ENCODE assay signal across 7 cellular contexts in the genomic region with DNA sequence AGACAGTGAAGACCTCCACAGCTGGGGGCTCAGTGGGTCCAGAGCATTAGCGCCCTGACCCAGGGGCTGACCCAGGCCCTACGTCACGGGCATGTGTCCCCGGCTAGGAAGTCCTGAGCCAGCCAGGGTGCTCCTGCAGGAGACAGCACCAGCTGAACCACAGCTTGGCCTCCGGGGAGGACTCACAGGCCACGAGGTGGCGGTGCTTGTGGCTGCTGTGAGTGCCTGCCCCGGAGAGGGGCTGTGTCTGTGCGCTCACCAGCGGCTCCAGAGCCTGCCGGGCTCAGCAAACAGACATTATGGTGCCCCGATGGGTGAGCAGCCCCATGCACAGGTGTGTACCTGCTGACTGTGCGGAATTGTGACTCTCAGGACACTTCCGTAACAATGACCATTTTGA. TPM values are rescaled to one million over a fixed set of nuclear protein-coding genes. Genes with fewer than 3 reads are reported as not detected.
DNase-seq lines count a peak whose midpoint lies in the region; ATAC-seq, FAIRE-seq and TF ChIP-seq lines count a peak whose summit lies in the region.
"Not testable (repeated sequence)": the region's sequence is repeated elsewhere in the genome, so short reads cannot be mapped to it uniquely, and the experiment has no call there.

No MANE protein-coding gene starts in this region.

- not testable (repeated sequence) for FAIRE-seq in GM12878 (lab: Jason Lieb, UNC)
- FAIRE-seq in HepG2 (lab: Jason Lieb, UNC): peak; percentile 81

- peak overlapping the region; percentile 77 for H3K27ac ChIP-seq in KOPT-K1 (ENCODE audit: low read depth, low read length, poor library complexity, severe bottlenecking)
- not testable (repeated sequence) for H3K27ac ChIP-seq in GM12878 (ENCODE audit: control insufficient read depth, insufficient read depth); HepG2 (ENCODE audit: extremely low read length, insufficient read depth, low read length); upper lobe of right lung

- not testable (repeated sequence) for H3K9ac ChIP-seq in GM12878 (ENCODE audit: control insufficient read depth, insufficient read depth, low read length); HepG2 (ENCODE audit: insufficient read depth, low read depth, low read length)

- H3K4me1 ChIP-seq in GM12878 (ENCODE audit: control insufficient read depth, insufficient read depth, low read length); HepG2 (ENCODE audit: insufficient read depth, low read length); upper lobe of right lung: not testable (repeated sequence)

- H3K79me2 ChIP-seq in GM12878 (ENCODE audit: control insufficient read depth, insufficient read depth, low read length); HepG2 (ENCODE audit: insufficient read depth, low read length): not testable (repeated sequence)

- DNase-seq in COLO668 (lab: John Stamatoyannopoulos, UW; ENCODE audit: unreplicated experiment) (peak; percentile 40), RPMI8226 (peak; percentile 83), HepG2 (ENCODE audit: low spot score) (peak; percentile 4), posterior vena cava (ENCODE audit: low spot score) (peak; percentile 20), upper lobe of right lung (peak; percentile 53)
- DNase-seq in GM12878 (ENCODE audit: low read depth, low spot score): not testable (repeated sequence)

- no CpG with 5 or more reads among the region's 14 CpGs for WGBS in GM12878 (ENCODE audit: insufficient coverage, insufficient replicate concordance, low lambda C conversion rate, missing lambda C conversion rate)
- no CpG with 5 or more reads among the region's 14 CpGs for WGBS in HepG2 (ENCODE audit: low lambda C conversion rate)

- H3K36me3 ChIP-seq in KOPT-K1 (ENCODE audit: insufficient read depth, low read length); GM12878 (ENCODE audit: control insufficient read depth in 2 of 2, insufficient read depth in 2 of 2, low read length in 1 of 2); HepG2 (replicated peaks in 1 of 2; ENCODE audit: control insufficient read depth in 1 of 2, insufficient read depth in 2 of 2, low read length in 2 of 2); upper lobe of right lung: not testable (repeated sequence)

- POLR2A ChIA-PET in GM12878 (lab: Charles Lee); HepG2 (lab: Yijun Ruan, JAX): not testable (repeated sequence)

- SMC1A ChIA-PET in GM12878 (lab: Charles Lee; ENCODE audit: uncharacterized antibody, unreplicated experiment): not testable (repeated sequence)

- TF ChIP-seq RAD21 in GM12878 (IDR thresholded peaks at IDR 0.05; ENCODE audit: insufficient read depth, low read depth, low read length): not testable (repeated sequence)
- TF ChIP-seq RAD21 in HepG2 (CRISPR knock-in tag; IDR thresholded peaks at IDR 0.05): 0 out of 2 replicates have a peak, but pooled peaks have one; percentile 39

- peak; percentile 24; the same call in 1 of the 3 replicates for ATAC-seq in GM12878
- peak; percentile 86 for ATAC-seq in HepG2
- ATAC-seq in upper lobe of right lung: not testable (repeated sequence)

- H3K27me3 ChIP-seq in GM12878 (replicated peaks in 1 of 2; ENCODE audit: control insufficient read depth in 2 of 2, insufficient read depth in 2 of 2, low read length in 1 of 2); HepG2 (ENCODE audit: control insufficient read depth in 1 of 2, insufficient read depth in 2 of 2, low read length in 2 of 2); upper lobe of right lung: not testable (repeated sequence)

- not testable (repeated sequence) for H2AFZ ChIP-seq in GM12878 (ENCODE audit: control insufficient read depth, low read depth, low read length); HepG2 (ENCODE audit: low read length)

- TF ChIP-seq CTCF in GM12878 (IDR thresholded peaks at IDR 0.05 in 2 of 3, conservative IDR thresholded peaks at IDR 0.05 in 1 of 3; ENCODE audit: control insufficient read depth in 2 of 3, extremely low read depth in 1 of 3, insufficient read depth in 1 of 3, low read depth in 3 of 3, low read length in 3 of 3); upper lobe of right lung (IDR thresholded peaks at IDR 0.05): not testable (repeated sequence)
- peak; percentile 40 for TF ChIP-seq CTCF in HepG2 (CRISPR knock-in tag; IDR thresholded peaks at IDR 0.05)

- H4K20me1 ChIP-seq in GM12878 (ENCODE audit: control insufficient read depth, insufficient read depth); HepG2 (ENCODE audit: insufficient read depth, low read length): not testable (repeated sequence)

- RAD21 ChIA-PET in GM12878 (lab: Charles Lee; ENCODE audit: unreplicated experiment): not testable (repeated sequence)

- intact Hi-C loops in GM12878 (cut with micrococcal nuclease; ENCODE audit: unreplicated experiment); HepG2 (cut with micrococcal nuclease; ENCODE audit: unreplicated experiment); posterior vena cava (cut with DNase I); upper lobe of right lung (cut with DNase I): not testable (repeated sequence)

- BruUV-seq in GM12878 (replicated peaks; lab: Mats Ljungman, UMichigan); HepG2 (replicated peaks; lab: Mats Ljungman, UMichigan): not testable (repeated sequence)

- not testable (repeated sequence) for TF ChIP-seq EP300 in GM12878 (IDR thresholded peaks at IDR 0.05; ENCODE audit: borderline replicate concordance in 1 of 2, control insufficient read depth in 1 of 2, low read depth in 2 of 2, low read length in 2 of 2); HepG2 (IDR thresholded peaks at IDR 0.05; ENCODE audit: low read depth in 2 of 2, low read length in 2 of 2); HepG2 (CRISPR knock-in tag; IDR thresholded peaks at IDR 0.05; ENCODE audit: borderline replicate concordance)

- not testable (repeated sequence) for TF ChIP-seq POLR2A in GM12878 (IDR thresholded peaks at IDR 0.05; ENCODE audit: low read depth, low read length); HepG2 (IDR thresholded peaks at IDR 0.05; ENCODE audit: insufficient read depth in 1 of 2, low read depth in 2 of 2, low read length in 2 of 2)

- H3K9me3 ChIP-seq in KOPT-K1 (ENCODE audit: insufficient read depth, low read length, poor library complexity, severe bottlenecking); GM12878 (replicated peaks; ENCODE audit: control insufficient read depth, insufficient read depth, low read length); HepG2 (ENCODE audit: low read length); upper lobe of right lung: not testable (repeated sequence)

- CTCF ChIA-PET in GM12878 (lab: Yijun Ruan, JAX); HepG2 (lab: Yijun Ruan, JAX; ENCODE audit: low intra/inter-chr PET ratio, low total read pairs): not testable (repeated sequence)

- in situ Hi-C loops in GM12878 (cut with MboI); HepG2 (cut with HindIII; ENCODE audit: extremely low pct_ligation_motif_present, low pct_unique_long_range_greater_than_20kb): not testable (repeated sequence)

- not testable (repeated sequence) for H3K4me3 ChIP-seq in GM12878; HepG2 (replicated peaks in 1 of 3; ENCODE audit: insufficient read depth in 1 of 3, low read depth in 2 of 3, low read length in 3 of 3); upper lobe of right lung

- not testable (repeated sequence) for H3K4me2 ChIP-seq in GM12878 (ENCODE audit: control insufficient read depth, insufficient read depth); HepG2 (ENCODE audit: low read depth, low read length)

RNA-seq across cellular contexts. Expression of a gene that starts 31.1 kb away (rescaled TPM):
- 1.1 and 1.3 TPM in 2 replicates for total RNA-seq in GM12878 (2013; cell fraction: nucleolus; rRNA removed)
- total RNA-seq in GM12878 (2014; rRNA removed): 2.2 and 2.9 TPM in 2 replicates
- total RNA-seq in GM12878 (2014; rRNA removed; fragmentation: Illumina TruSeq; extraction: Trizol): 0.69 and 1.0 TPM in 2 replicates
- total RNA-seq in GM12878 (2021): 4.2 and 4.8 TPM in 2 replicates
- 0.96 TPM for polyA plus RNA-seq in GM12878 (2011; ENCODE audit: low read depth)
- polyA plus RNA-seq in GM12878 (2011; rRNA removed): 0.19 and 0.29 TPM in 2 replicates
- 0.23 and 0.57 TPM in 2 replicates for polyA plus RNA-seq in GM12878 (2011; cell fraction: cytosol; rRNA removed)
- polyA plus RNA-seq in GM12878 (2011; cell fraction: nucleus; rRNA removed): 4.8 and 5.2 TPM in 2 replicates
- 2.6 and 3.5 TPM in 2 replicates for polyA plus RNA-seq in GM12878 (2012)
- 0.63 and 1.2 TPM in 2 replicates for polyA plus RNA-seq in GM12878 (2014; fragmentation: Illumina TruSeq; extraction: Trizol)
- polyA plus RNA-seq in GM12878 (2014; fragmentation: Nextera tagmentation; extraction: Ambion mirVana): under 1 TPM; 0.10 to 0.20 TPM
- polyA plus RNA-seq in GM12878 (2014; rRNA removed): 2.1 and 3.5 TPM in 2 replicates
- polyA plus RNA-seq in GM12878 (2016; fragmentation: Nextera tagmentation; extraction: Ambion mirVana): 1 to 10 TPM; 4.0 to 4.4 TPM
- 0.36 and 0.51 TPM in 2 replicates for polyA minus RNA-seq in GM12878 (2011; rRNA and poly(A)+ RNA removed)
- 3.6 and 3.8 TPM in 2 replicates for polyA minus RNA-seq in GM12878 (2011; cell fraction: cytosol; rRNA and poly(A)+ RNA removed)
- 1.6 and 2.4 TPM in 2 replicates for polyA minus RNA-seq in GM12878 (2011; cell fraction: nucleus; rRNA and poly(A)+ RNA removed)
- total RNA-seq in HepG2 (2016; rRNA removed; fragmentation: Illumina TruSeq; extraction: Trizol): 43.5 and 64.7 TPM in 2 replicates
- total RNA-seq in HepG2 (2016; cell fraction: cytosol; rRNA removed; fragmentation: Illumina TruSeq; extraction: Trizol; ENCODE audit: low read depth): 7.0 and 10.7 TPM in 2 replicates
- 39.6 and 65.0 TPM in 2 replicates for total RNA-seq in HepG2 (2016; cell fraction: insoluble cytoplasmic fraction; rRNA removed; fragmentation: Illumina TruSeq; extraction: Trizol)
- 15.5 and 17.5 TPM in 2 replicates for total RNA-seq in HepG2 (2016; cell fraction: membrane; rRNA removed; fragmentation: Illumina TruSeq; extraction: Trizol)
- 64.6 and 69.7 TPM in 2 replicates for total RNA-seq in HepG2 (2016; cell fraction: nucleus; rRNA removed; fragmentation: Illumina TruSeq; extraction: Trizol)
- 99.3 and 112 TPM in 2 replicates for polyA plus RNA-seq in HepG2 (2011; rRNA removed)
- polyA plus RNA-seq in HepG2 (2011; cell fraction: cytosol; rRNA removed): 47.3 and 63.6 TPM in 2 replicates
- 558 and 796 TPM in 2 replicates for polyA plus RNA-seq in HepG2 (2011; cell fraction: nucleus; rRNA removed)
- 78.7 and 82.0 TPM in 2 replicates for polyA plus RNA-seq in HepG2 (2012)
- polyA plus RNA-seq in HepG2 (2016; cell fraction: cytosol; fragmentation: Illumina TruSeq; extraction: Trizol; ENCODE audit: low read depth): 4.1 and 4.3 TPM in 2 replicates
- polyA plus RNA-seq in HepG2 (2016; cell fraction: insoluble cytoplasmic fraction; fragmentation: Illumina TruSeq; extraction: Trizol; ENCODE audit: low read depth): 40.3 and 46.4 TPM in 2 replicates
- polyA plus RNA-seq in HepG2 (2016; cell fraction: membrane; fragmentation: Illumina TruSeq; extraction: Trizol; ENCODE audit: low read depth): 10.8 and 11.8 TPM in 2 replicates
- polyA plus RNA-seq in HepG2 (2016; cell fraction: nucleus; fragmentation: Illumina TruSeq; extraction: Trizol; ENCODE audit: insufficient read depth, low read depth): 186 and 192 TPM in 2 replicates
- 103 and 128 TPM in 2 replicates for polyA minus RNA-seq in HepG2 (2011; rRNA and poly(A)+ RNA removed; ENCODE audit: low replicate concordance)
- polyA minus RNA-seq in HepG2 (2011; cell fraction: cytosol; rRNA and poly(A)+ RNA removed): 33.8 and 36.2 TPM in 2 replicates
- 97.0 and 114 TPM in 2 replicates for polyA minus RNA-seq in HepG2 (2011; cell fraction: nucleus; rRNA and poly(A)+ RNA removed)
- total RNA-seq in posterior vena cava: 1 to 10 TPM; 2.7 to 8.7 TPM
- total RNA-seq in upper lobe of right lung: 69.0 TPM
